Comparison of ENCODE assay signal across 1 cellular context in genomic region chr4:56296449-56296990, GRCh38.
TF ChIP-seq lines count a peak whose summit lies in the region.

No MANE protein-coding gene starts in this region.

TF ChIP-seq in WTC11, 78 proteins besides CTCF, POLR2A, EP300 and RAD21 (continued from another document):
- TF ChIP-seq E2F1 (CRISPR knock-in tag; IDR thresholded peaks at IDR 0.05) (no peak), GABPB1 (CRISPR knock-in tag; IDR thresholded peaks at IDR 0.05) (no peak), ATF1 (CRISPR knock-in tag; IDR thresholded peaks at IDR 0.05) (no peak), ARID4B (CRISPR knock-in tag; IDR thresholded peaks at IDR 0.05; ENCODE audit: borderline replicate concordance) (no peak)
TF ChIP-seq in WTC11: peak in this region for 0.
